In genomic region chr16:31488630-31489564, GRCh38 we compare ENCODE assay signal across 10 cellular contexts. TPM values are rescaled to one million over a fixed set of nuclear protein-coding genes. Genes with fewer than 3 reads are reported as not detected.
DNase-seq lines count a peak whose midpoint lies in the region; ATAC-seq and TF ChIP-seq lines count a peak whose summit lies in the region.
"Had no signal": no experiment of that assay in that cellular context is flagged by ENCODE, and none has a peak within 500 bp of the region (broad histone marks: within the 10 kb centered on the region; RNA-seq: fewer than 3 reads in every experiment).

No MANE protein-coding gene starts in this region.

- peak overlapping the region; percentile 41 for H3K4me3 Mint-ChIP-seq in neural progenitor cell

- H3K4me1 Mint-ChIP-seq in neural progenitor cell: no peaks in the 10 kb centered on the region

- no peak overlapping the region for H3K56ac ChIP-seq in IMR-90 (ENCODE audit: extremely low read depth, insufficient read depth, low read length)

- peak overlapping the region in 2 of 10 experiments; percentile 71 to 75; a peak in 3 of 20 replicates for H3K4me3 ChIP-seq in BLaER1 treated with 17β-estradiol and CSF1 and Interleukin-3, amounts not matched to agents 10 nM and 100 nM
- H3K4me3 ChIP-seq in IMR-90 (ENCODE audit: insufficient read depth, low read depth, low read length) (no peak overlapping the region), epithelial cell of esophagus (ENCODE audit: low read length) (no peak overlapping the region), neural progenitor cell (peak overlapping the region; percentile 56)

- H2AK9ac ChIP-seq in IMR-90 (replicated peaks; ENCODE audit: low read depth, low read length, poor library complexity): peak overlapping the region; percentile 62

- H2AFZ ChIP-seq in IMR-90 (replicated peaks; ENCODE audit: low read length, poor library complexity): peak overlapping the region; percentile 53
- H2AFZ ChIP-seq in neural progenitor cell (replicated peaks): no peak overlapping the region

- no peak for TF ChIP-seq POLR2A in IMR-90 (IDR thresholded peaks at IDR 0.05; ENCODE audit: low read depth, low read length)

- peaks cover 15% of the 10 kb centered on the region for H3K36me3 Mint-ChIP-seq in neural progenitor cell

- DNase-seq in IMR-90: no peak
- peak; percentile 19 for DNase-seq in epithelial cell of esophagus (ENCODE audit: low read depth)
- no peak for DNase-seq in neural progenitor cell (ENCODE audit: low spot score)
- DNase-seq in COLO829 (ENCODE audit: low spot score): no peak
- DNase-seq in GM03348 (ENCODE audit: low spot score): no peak
- DNase-seq: activated CD8-positive, alpha-beta memory T cell treated with anti-CD3 and anti-CD28 coated beads, Interleukin-2, amount 50 U/mL, for 48 hours had no signal

- H3K4ac ChIP-seq in IMR-90 (ENCODE audit: low read depth, low read length): no peak overlapping the region

- H4K5ac ChIP-seq in IMR-90 (ENCODE audit: low read depth, low read length): no peak overlapping the region

- H3K79me2 ChIP-seq in neural progenitor cell (ENCODE audit: low read depth): no peaks in the 10 kb centered on the region

- H2BK20ac ChIP-seq in IMR-90 (ENCODE audit: low read depth, low read length): no peak overlapping the region

- H3K9me1 ChIP-seq in IMR-90 (ENCODE audit: insufficient read depth, low read length): no peaks in the 10 kb centered on the region; the same call in 1 of the 2 replicates

- no peak overlapping the region for H3K14ac ChIP-seq in IMR-90 (replicated peaks; ENCODE audit: low read depth, low read length)

- POLR2A ChIA-PET in IMR-90 (lab: Charles Lee; ENCODE audit: unreplicated experiment): no interaction called here

- H4K20me1 ChIP-seq in BLaER1 treated with 17β-estradiol and CSF1 and Interleukin-3, amounts not matched to agents 10 nM and 100 nM: peaks cover 0 to 63% (median 7%) of the 10 kb centered on the region in 11 experiments; a peak in 9 of 22 replicates
- H4K20me1 ChIP-seq in IMR-90 (ENCODE audit: insufficient read depth, low read length) (peaks cover 3% of the 10 kb centered on the region; the same call in 1 of the 2 replicates), neural progenitor cell (ENCODE audit: low read depth) (peaks cover 25% of the 10 kb centered on the region)

- H4K91ac ChIP-seq in IMR-90 (ENCODE audit: insufficient read depth, low read depth, low read length): no peak overlapping the region

- dilution Hi-C loops in IMR-90 (cut with HindIII; ENCODE audit: low sequenced_read_pairs, unreplicated experiment): no loop called here

- peak overlapping the region; percentile 91 to 100 (median 99) for H3K4me2 ChIP-seq in BLaER1 treated with 17β-estradiol and CSF1 and Interleukin-3, amounts not matched to agents 10 nM and 100 nM
- H3K4me2 ChIP-seq in IMR-90 (ENCODE audit: low read depth, low read length) (no peak overlapping the region; the same call in 1 of the 2 replicates), neural progenitor cell (peak overlapping the region; percentile 87)

- peaks cover 41% of the 10 kb centered on the region for H3K27me3 Mint-ChIP-seq in neural progenitor cell (ENCODE audit: insufficient read depth, low read depth)

- H2BK5ac ChIP-seq in IMR-90 (ENCODE audit: low read depth, low read length, poor library complexity, severe bottlenecking): no peak overlapping the region

- H3K9me3 Mint-ChIP-seq in neural progenitor cell: peaks cover 3% of the 10 kb centered on the region

- intact Hi-C loops in IMR-90 (cut with micrococcal nuclease): no loop called here

- H3K23ac ChIP-seq in IMR-90 (ENCODE audit: low read depth, low read length): no peak overlapping the region

- H4K8ac ChIP-seq in IMR-90 (ENCODE audit: low read depth in 2 of 2, low read length in 2 of 2): no peak overlapping the region

- H2AK5ac ChIP-seq in IMR-90 (ENCODE audit: low read depth, low read length): no peak overlapping the region

- WGBS in IMR-90 (ENCODE audit: extremely low coverage in 2 of 2, insufficient read length in 1 of 2), 2 experiments: 54% methylated on average over 29 of the region's 66 CpGs; no CpG with 5 or more reads in 1 of the 2 experiments

- peaks cover 21 to 51% (median 40%) of the 10 kb centered on the region in 10 experiments for H3K4me1 ChIP-seq in BLaER1 treated with 17β-estradiol and CSF1 and Interleukin-3, amounts not matched to agents 10 nM and 100 nM
- peaks cover 6% of the 10 kb centered on the region; the same call in 1 of the 2 replicates for H3K4me1 ChIP-seq in IMR-90 (ENCODE audit: control insufficient read depth, insufficient read depth, low read length)
- H3K4me1 ChIP-seq in neural progenitor cell: peaks cover 5% of the 10 kb centered on the region

- H3K27ac ChIP-seq in BLaER1 treated with 17β-estradiol and CSF1 and Interleukin-3, amounts not matched to agents 10 nM and 100 nM: no peak overlapping the region
- H3K27ac ChIP-seq in IMR-90 (ENCODE audit: insufficient read depth, low read length) (no peak overlapping the region), neural progenitor cell (no peak overlapping the region)

- no peak overlapping the region for H2BK120ac ChIP-seq in IMR-90 (ENCODE audit: low read depth, low read length)

- CTCF ChIA-PET in IMR-90 (lab: Yijun Ruan, JAX): interaction anchor here (0.7 kb wide), 1 partner anchor 36 kb away, joined by 3 read pairs; no protein-coding TSS in a partner anchor

- H3K36me3 ChIP-seq in BLaER1 treated with 17β-estradiol and CSF1 and Interleukin-3, amounts not matched to agents 10 nM and 100 nM: peaks cover 25 to 49% (median 40%) of the 10 kb centered on the region in 11 experiments
- H3K36me3 ChIP-seq in IMR-90 (ENCODE audit: control insufficient read depth, insufficient read depth, low read length) (peaks cover 33% of the 10 kb centered on the region), neural progenitor cell (no peaks in the 10 kb centered on the region)

- H3K9me3 ChIP-seq in BLaER1 treated with 17β-estradiol and CSF1 and Interleukin-3, amounts not matched to agents 10 nM and 100 nM (replicated peaks in 1 of 11): no peaks in the 10 kb centered on the region
- H3K9me3 ChIP-seq in IMR-90 (ENCODE audit: control insufficient read depth, insufficient read depth, low read length) (no peaks in the 10 kb centered on the region), neural progenitor cell (ENCODE audit: low read depth) (no peaks in the 10 kb centered on the region)

- no peak overlapping the region for H2BK15ac ChIP-seq in IMR-90 (ENCODE audit: low read depth, low read length)

- in situ Hi-C loops in IMR-90 (cut with MboI; ENCODE audit: low sequenced_read_pairs): no loop called here

- BruUV-seq in IMR-90 (replicated peaks; lab: Mats Ljungman, UMichigan): no TSS peak

- no peak overlapping the region for H3K9ac ChIP-seq in BLaER1 treated with 17β-estradiol and CSF1 and Interleukin-3, amounts not matched to agents 10 nM and 100 nM
- H3K9ac ChIP-seq in IMR-90 (ENCODE audit: low read depth, low read length) (no peak overlapping the region), neural progenitor cell (no peak overlapping the region)

- no peak overlapping the region for H3K27ac Mint-ChIP-seq in neural progenitor cell

- H3F3A ChIP-seq in neural progenitor cell (ENCODE audit: low read depth): no peaks in the 10 kb centered on the region

- ATAC-seq in IMR-90 (ENCODE audit: low read depth): peak; percentile 9
- ATAC-seq in GM21529 (IDR thresholded peaks at IDR 0.05; ENCODE audit: unreplicated experiment): no peak
- no peak for ATAC-seq in GM18511 (IDR thresholded peaks at IDR 0.05; ENCODE audit: unreplicated experiment)

- TF ChIP-seq CTCF in IMR-90 (conservative IDR thresholded peaks at IDR 0.05; ENCODE audit: low read depth, low read length): no peak
- TF ChIP-seq CTCF in epithelial cell of esophagus (IDR thresholded peaks at IDR 0.05; ENCODE audit: insufficient read depth, low read depth, low read length, missing control alignments): no peak
- TF ChIP-seq CTCF in neural progenitor cell (IDR thresholded peaks at IDR 0.05): no peak

- no peak for TF ChIP-seq RAD21 in IMR-90 (IDR thresholded peaks at IDR 0.05; ENCODE audit: low read length)

- H3K27me3 ChIP-seq in BLaER1 treated with 17β-estradiol and CSF1 and Interleukin-3, amounts not matched to agents 10 nM and 100 nM: peaks cover 0 to 23% (median 8%) of the 10 kb centered on the region in 11 experiments; a peak in 11 of 22 replicates
- H3K27me3 ChIP-seq in IMR-90 (ENCODE audit: control insufficient read depth, insufficient read depth, low read length) (peaks cover 7% of the 10 kb centered on the region; the same call in 1 of the 2 replicates), neural progenitor cell (peaks cover 60% of the 10 kb centered on the region)

- H3K79me1 ChIP-seq in IMR-90 (ENCODE audit: low read depth in 1 of 2, low read length in 2 of 2): no peaks in the 10 kb centered on the region

- H3K18ac ChIP-seq in IMR-90 (ENCODE audit: low read depth, low read length): no peak overlapping the region

RNA-seq across cellular contexts. Expression of gene SLC5A2, which starts 6.0 kb away (rescaled TPM):
- total RNA-seq in IMR-90 (2012; rRNA removed) (under 0.01 TPM in 1 of 2 replicates, not detected in the other), neural progenitor cell (ENCODE audit: low replicate concordance) (not detected in 2 replicates)
- 0.10 TPM in 1 of 2 replicates, not detected in the other for polyA plus RNA-seq in IMR-90 (2012; rRNA removed)
- 0.03 and 0.04 TPM in 2 replicates for polyA plus RNA-seq in IMR-90 (2012; cell fraction: cytosol; rRNA removed)
- polyA plus RNA-seq in IMR-90 (2012; cell fraction: nucleus; rRNA removed; ENCODE audit: low replicate concordance): 0.17 and 0.38 TPM in 2 replicates

RNA-seq across cellular contexts. Expression of gene TGFB1I1, which starts 16.9 kb away (rescaled TPM):
- total RNA-seq in IMR-90 (2012; rRNA removed): 24.9 and 30.0 TPM in 2 replicates
- 118 and 128 TPM in 2 replicates for polyA plus RNA-seq in IMR-90 (2012; rRNA removed)
- polyA plus RNA-seq in IMR-90 (2012; cell fraction: cytosol; rRNA removed): 115 and 151 TPM in 2 replicates
- polyA plus RNA-seq in IMR-90 (2012; cell fraction: nucleus; rRNA removed; ENCODE audit: low replicate concordance): 210 and 556 TPM in 2 replicates
- 0.09 TPM in 1 of 2 replicates, not detected in the other for total RNA-seq in neural progenitor cell (ENCODE audit: low replicate concordance)

RNA-seq across cellular contexts. Expression of gene RUSF1, which starts 19.3 kb away (rescaled TPM):
- total RNA-seq in IMR-90 (2012; rRNA removed) (22.2 and 22.9 TPM in 2 replicates), neural progenitor cell (ENCODE audit: low replicate concordance) (11.5 and 54.9 TPM in 2 replicates)
- 63.6 and 65.0 TPM in 2 replicates for polyA plus RNA-seq in IMR-90 (2012; rRNA removed)
- polyA plus RNA-seq in IMR-90 (2012; cell fraction: cytosol; rRNA removed): 26.5 and 46.5 TPM in 2 replicates
- polyA plus RNA-seq in IMR-90 (2012; cell fraction: nucleus; rRNA removed; ENCODE audit: low replicate concordance): 212 and 436 TPM in 2 replicates

RNA-seq across cellular contexts. Expression of gene ARMC5, which starts 29.6 kb away (rescaled TPM):
- total RNA-seq in IMR-90 (2012; rRNA removed) (2.3 and 3.1 TPM in 2 replicates), neural progenitor cell (ENCODE audit: low replicate concordance) (5.4 and 7.6 TPM in 2 replicates)
- 7.5 and 10.2 TPM in 2 replicates for polyA plus RNA-seq in IMR-90 (2012; rRNA removed)
- 9.2 and 11.1 TPM in 2 replicates for polyA plus RNA-seq in IMR-90 (2012; cell fraction: cytosol; rRNA removed)
- polyA plus RNA-seq in IMR-90 (2012; cell fraction: nucleus; rRNA removed; ENCODE audit: low replicate concordance): 37.2 and 59.8 TPM in 2 replicates

RNA-seq across cellular contexts. Expression of gene AHSP, which starts 38.8 kb away (rescaled TPM):
- total RNA-seq in IMR-90 (2012; rRNA removed) (not detected in 2 replicates), neural progenitor cell (ENCODE audit: low replicate concordance) (not detected in 2 replicates)
- not detected in 2 replicates for polyA plus RNA-seq in IMR-90 (2012; rRNA removed)
- not detected in 2 replicates for polyA plus RNA-seq in IMR-90 (2012; cell fraction: cytosol; rRNA removed)
- polyA plus RNA-seq in IMR-90 (2012; cell fraction: nucleus; rRNA removed; ENCODE audit: low replicate concordance): not detected in 2 replicates
- total RNA-seq: renal cortical epithelial cell had no signal

Comparison
In these comparisons a context has a peak if more than half of its experiments do, and no peak if none do; other contexts are left out.
1. RNA of gene TGFB1I1, which starts 16.9 kb away (total RNA-seq): 24.9 to 30.0 TPM in IMR-90; 0.09 TPM in neural progenitor cell; every median in the first group is over 10 times any median in the second.